In the genomic region with DNA sequence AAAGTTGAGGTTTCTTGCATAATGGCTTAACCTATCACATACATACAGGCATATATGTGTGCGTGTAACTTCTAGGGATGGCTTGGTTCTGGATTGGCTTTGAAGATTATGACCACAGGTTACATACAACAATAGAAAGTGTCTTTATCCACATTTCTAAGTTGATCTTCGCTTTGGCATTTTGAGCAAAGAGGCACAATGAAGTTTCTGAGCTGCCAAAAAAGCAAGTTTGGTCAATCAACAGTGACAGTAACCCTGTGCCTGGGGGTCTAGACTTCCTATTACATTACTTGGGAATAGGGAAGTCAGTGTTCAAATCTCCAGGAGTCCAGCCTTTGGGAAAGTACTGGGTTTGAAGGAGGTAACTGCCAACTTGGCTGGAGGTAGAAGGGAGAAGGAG, we compare ENCODE assay signal across 20 cellular contexts. TPM values are rescaled to one million over a fixed set of nuclear protein-coding genes. Genes with fewer than 3 reads are reported as not detected.
"Had no signal": no experiment of that assay in that cellular context is flagged by ENCODE, and none has a peak within 500 bp of the region (broad histone marks: within the 10 kb centered on the region; RNA-seq: fewer than 3 reads in every experiment).

No MANE protein-coding gene starts in this region.

- H3K9ac ChIP-seq: KMS-11 had no signal

- H3K4me3 ChIP-seq: K562, SJSA1, SK-N-MC had no signal

- H3K27ac ChIP-seq: HL-60, KMS-11, SJSA1, SK-N-MC had no signal

- FAIRE-seq: HTR-8/SVneo, K562, RCC 7860 had no signal

- DNase-seq: Kasumi-1, MM.1S, MV-4-11, NCI-H1048, NCI-H1694, NCI-H2029 treated with DMSO at 0.1 percent for 48 hours, NCI-H2171 treated with DMSO at 0.1 percent for 48 hours, NCI-H446 treated with DMSO at 0.1 percent for 48 hours, NCI-H82, Right ventricle myocardium superior, SIG-M5 had no signal

- H3K4me2 ChIP-seq: KMS-11 had no signal

- H3K4me1 ChIP-seq: SJSA1 had no signal

- H3K36me3 Mint-ChIP-seq: IgD-negative memory B cell had no signal

- H3K36me3 ChIP-seq: SJSA1 had no signal

- ATAC-seq: K562 had no signal

RNA-seq across cellular contexts. Expression of gene SOX1, which starts 3.1 kb away (rescaled TPM):
- total RNA-seq: K562, M059J, Right ventricle myocardium superior, SJSA1 had no signal
- polyA plus RNA-seq: IgD-negative memory B cell, K562 had no signal
